In the genomic region with DNA sequence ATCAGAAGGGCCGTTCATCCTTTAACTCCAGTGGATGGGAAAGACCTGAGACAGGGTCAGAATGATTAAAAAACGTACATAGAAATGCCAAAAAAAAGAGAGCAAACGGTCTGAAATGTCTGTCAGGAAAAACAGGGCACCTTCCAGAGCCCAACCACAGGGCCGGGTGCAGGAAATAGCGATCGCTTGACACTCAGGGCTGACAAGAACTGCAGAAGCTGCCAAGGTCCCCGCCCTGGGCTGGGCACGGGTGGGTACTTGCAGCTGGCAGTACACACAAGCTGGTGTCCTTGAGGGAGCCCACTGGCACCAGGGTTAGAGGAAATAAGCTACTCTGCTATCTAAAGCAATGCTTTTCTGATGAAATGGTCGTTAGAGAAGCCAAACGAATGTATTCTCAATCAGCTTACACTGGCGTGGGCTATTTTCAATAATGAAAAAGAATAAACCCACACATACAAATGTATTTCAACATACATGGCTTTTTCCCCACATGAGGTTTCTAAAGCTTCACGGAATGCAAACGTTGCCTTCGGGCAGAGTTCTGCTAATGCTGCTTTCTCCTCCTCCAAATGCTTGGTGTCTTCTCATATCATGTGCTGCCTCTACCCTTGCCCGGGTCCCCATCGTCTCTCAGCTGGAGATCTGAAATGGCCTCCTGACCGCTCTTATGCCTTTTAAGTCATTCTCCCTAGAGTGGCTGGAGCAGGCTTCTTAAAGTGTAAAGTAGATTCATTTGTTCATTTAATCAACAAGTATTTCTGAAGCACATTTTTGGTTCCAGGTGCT, we compare ENCODE assay signal across 9 cellular contexts. TPM values are rescaled to one million over a fixed set of nuclear protein-coding genes. Genes with fewer than 3 reads are reported as not detected.
DNase-seq lines count a peak whose midpoint lies in the region; ATAC-seq, FAIRE-seq and TF ChIP-seq lines count a peak whose summit lies in the region.
"Had no signal": no experiment of that assay in that cellular context is flagged by ENCODE, and none has a peak within 500 bp of the region (broad histone marks: within the 10 kb centered on the region; RNA-seq: fewer than 3 reads in every experiment).

No MANE protein-coding gene starts in this region.

- H2AFZ ChIP-seq in endothelial cell of umbilical vein (ENCODE audit: low read depth, low read length) (peak overlapping the region; percentile 94), SK-N-SH (ENCODE audit: low read depth) (no peak overlapping the region; the same call in 1 of the 2 replicates)

- POLR2A ChIA-PET in endothelial cell of umbilical vein (lab: Charles Lee) (interaction anchor here (0.7 kb wide), 1 partner anchor 55 kb away, joined by 3 read pairs; no protein-coding TSS in a partner anchor), SK-N-SH (lab: Yijun Ruan, JAX) (no interaction called here)

- CTCF ChIA-PET in endothelial cell of umbilical vein (lab: Charles Lee), result interaction anchor here (0.5 to 3.3 kb wide), 11 partner anchors 9 to 844 kb away, joined by 3 to 26 read pairs (median 9); partner anchors contain the start of gene FRMD4B
- CTCF ChIA-PET in SK-N-SH (lab: Yijun Ruan, JAX), result interaction anchor here (0.8 to 2.1 kb wide), 4 partner anchors 11 to 64 kb away, joined by 3 to 6 read pairs (median 4); partner anchors contain the start of gene FRMD4B

- dilution Hi-C loops in endothelial cell of umbilical vein (cut with MboI; ENCODE audit: extremely low pct_ligation_motif_present, low sequenced_read_pairs), result no loop called here

- TF ChIP-seq RAD21 in SK-N-SH (IDR thresholded peaks at IDR 0.05; ENCODE audit: low read length), result no peak

- H3K4me1 ChIP-seq in endothelial cell of umbilical vein (ENCODE audit: control insufficient read depth, extremely low read depth, insufficient read depth, low read length) (peaks cover 31% of the 10 kb centered on the region), neutrophil (ENCODE audit: control insufficient read depth in 1 of 2, insufficient read depth in 1 of 2, low read depth in 1 of 2, low read length in 1 of 2) (peaks cover 13 to 35% of the 10 kb centered on the region in 2 experiments), SK-N-SH (ENCODE audit: control insufficient read depth in 1 of 2, insufficient read depth in 2 of 2, low read depth in 1 of 2, low read length in 1 of 2) (no peaks in the 10 kb centered on the region; a peak in 3 of 4 replicates)

- no TSS peak for BruUV-seq in endothelial cell of umbilical vein (replicated peaks; lab: Mats Ljungman, UMichigan)

- peaks cover 3% of the 10 kb centered on the region for H3F3A ChIP-seq in SK-N-SH (replicated peaks; ENCODE audit: insufficient read depth)

- TF ChIP-seq CTCF in endothelial cell of umbilical vein (IDR thresholded peaks at IDR 0.05; ENCODE audit: extremely low read depth in 1 of 2, insufficient read depth in 1 of 2, low read depth in 1 of 2, low read length in 2 of 2) (no peak), neutrophil (IDR thresholded peaks at IDR 0.05) (no peak), SK-N-SH (IDR thresholded peaks at IDR 0.05) (no peak)

- FAIRE-seq in endothelial cell of umbilical vein (lab: Jason Lieb, UNC), result peak; percentile 79

- H3K4me3 ChIP-seq in MG63, result peak overlapping the region; percentile 8; the same call in 1 of the 2 replicates
- peak overlapping the region in 1 of 3 experiments; percentile 35 for H3K4me3 ChIP-seq in endothelial cell of umbilical vein (replicated peaks in 1 of 3; ENCODE audit: insufficient read depth in 1 of 3, low read depth in 1 of 3, low read length in 3 of 3)
- peak overlapping the region in 1 of 2 experiments; percentile 19 for H3K4me3 ChIP-seq in neutrophil (ENCODE audit: low read depth in 1 of 2, low read length in 1 of 2)
- H3K4me3 ChIP-seq in SK-N-SH (ENCODE audit: low read depth in 2 of 2, low read length in 1 of 2), result no peak overlapping the region

- no peak for TF ChIP-seq POLR2A in endothelial cell of umbilical vein (IDR thresholded peaks at IDR 0.05; ENCODE audit: low read depth, low read length)

- H3K79me2 ChIP-seq in endothelial cell of umbilical vein (ENCODE audit: control insufficient read depth, insufficient read depth, low read length) (no peaks in the 10 kb centered on the region), SK-N-SH (ENCODE audit: insufficient read depth) (no peaks in the 10 kb centered on the region)

- no peak for TF ChIP-seq EP300 in SK-N-SH (IDR thresholded peaks at IDR 0.05; ENCODE audit: borderline replicate concordance in 1 of 2, low read depth in 1 of 2, low read length in 1 of 2)

- H3K9ac ChIP-seq in endothelial cell of umbilical vein (replicated peaks; ENCODE audit: extremely low read depth, insufficient read depth, low read length) (peak overlapping the region; percentile 77), SK-N-SH (no peak overlapping the region)

- H3K27me3 ChIP-seq in MG63 (no peaks in the 10 kb centered on the region), endothelial cell of umbilical vein (ENCODE audit: control insufficient read depth in 2 of 2, insufficient read depth in 2 of 2, low read length in 2 of 2) (no peaks in the 10 kb centered on the region), neutrophil (no peaks in the 10 kb centered on the region), SK-N-SH (ENCODE audit: insufficient read depth) (no peaks in the 10 kb centered on the region)

- H3K36me3 ChIP-seq in MG63, result no peaks in the 10 kb centered on the region
- no peaks in the 10 kb centered on the region for H3K36me3 ChIP-seq in endothelial cell of umbilical vein (ENCODE audit: control insufficient read depth in 2 of 2, extremely low read depth in 1 of 2, insufficient read depth in 2 of 2, low read length in 2 of 2)
- H3K36me3 ChIP-seq in neutrophil, result no peaks in the 10 kb centered on the region
- no peaks in the 10 kb centered on the region for H3K36me3 ChIP-seq in SK-N-SH (replicated peaks in 1 of 2; ENCODE audit: control insufficient read depth in 1 of 2, insufficient read depth in 2 of 2, low read length in 1 of 2)

- peak; percentile 12 to 46 for DNase-seq in AML-193 (lab: John Stamatoyannopoulos, UW)
- DNase-seq in MG63, result peak; percentile 87
- DNase-seq in endothelial cell of umbilical vein (ENCODE audit: low read depth, low spot score), result peak; percentile 66
- no peak for DNase-seq in GOT3 (lab: John Stamatoyannopoulos, UW)
- DNase-seq in SK-N-SH, result no peak
- DNase-seq: GF-D8 had no signal

- ATAC-seq in SK-N-SH treated with all-trans-retinoic acid at 6 μM for 48 hours (no peak), HG02588 (IDR thresholded peaks at IDR 0.05; ENCODE audit: unreplicated experiment) (no peak)

- WGBS in SK-N-SH (ENCODE audit: low lambda C conversion rate), result 85% methylated on average over 17 of the region's 17 CpGs

- H3K9me2 ChIP-seq in SK-N-SH, result no peaks in the 10 kb centered on the region

- no peaks in the 10 kb centered on the region for H3K9me1 ChIP-seq in endothelial cell of umbilical vein (replicated peaks; ENCODE audit: control insufficient read depth, extremely low read depth, insufficient read depth, low read length)

- intact Hi-C loops in endothelial cell of umbilical vein (cut with micrococcal nuclease), result loop anchor here (1.0 to 5.0 kb wide), 2 partner anchors 17 to 37 kb away; no protein-coding TSS in a partner anchor

- H4K20me1 ChIP-seq in endothelial cell of umbilical vein (replicated peaks; ENCODE audit: control insufficient read depth, extremely low read depth, insufficient read depth, low read length), result no peaks in the 10 kb centered on the region
- no peaks in the 10 kb centered on the region for H4K20me1 ChIP-seq in SK-N-SH (ENCODE audit: insufficient read depth)

- H3K9me3 ChIP-seq in MG63 (no peaks in the 10 kb centered on the region), endothelial cell of umbilical vein (replicated peaks; ENCODE audit: control insufficient read depth, insufficient read depth, low read length) (no peaks in the 10 kb centered on the region), neutrophil (no peaks in the 10 kb centered on the region), SK-N-SH (no peaks in the 10 kb centered on the region)

- H3K27ac ChIP-seq in endothelial cell of umbilical vein (ENCODE audit: insufficient read depth, low read depth, low read length), result peak overlapping the region; percentile 48
- peak overlapping the region; percentile 37 for H3K27ac ChIP-seq in neutrophil
- H3K27ac ChIP-seq in SK-N-SH (ENCODE audit: low read depth in 2 of 2, low read length in 1 of 2), result no peak overlapping the region; a peak in 1 of 4 replicates

- peak overlapping the region; percentile 87 for H3K4me2 ChIP-seq in endothelial cell of umbilical vein (ENCODE audit: insufficient read depth, low read length)
- H3K4me2 ChIP-seq in SK-N-SH, result no peak overlapping the region

TF ChIP-seq in endothelial cell of umbilical vein, 7 proteins besides CTCF, POLR2A, EP300 and RAD21 (continues in another document):
- peak; percentile 20 for TF ChIP-seq GATA2 (IDR thresholded peaks at IDR 0.05; ENCODE audit: insufficient read depth, insufficient read length, low read depth, low read length)
- TF ChIP-seq FOS (IDR thresholded peaks at IDR 0.05; ENCODE audit: borderline replicate concordance, insufficient read depth, low read length), result peak; percentile 69
- peak; percentile 51 for TF ChIP-seq POLR2AphosphoS5 (IDR thresholded peaks at IDR 0.05; ENCODE audit: insufficient read depth, low read depth, low read length)

TF ChIP-seq in SK-N-SH treated with all-trans-retinoic acid at 6 μM for 48 hours, 23 proteins besides CTCF, POLR2A, EP300 and RAD21 (continues in another document):
- TF ChIP-seq OSR1 (CRISPR knock-in tag; IDR thresholded peaks at IDR 0.05), result no peak
- no peak for TF ChIP-seq ZNF565 (CRISPR knock-in tag; conservative IDR thresholded peaks at IDR 0.05; ENCODE audit: low read depth)
- no peak for TF ChIP-seq SNAI2 (CRISPR knock-in tag; IDR thresholded peaks at IDR 0.05)
- TF ChIP-seq TOX (CRISPR knock-in tag; IDR thresholded peaks at IDR 0.05; ENCODE audit: borderline replicate concordance), result no peak

TF ChIP-seq in SK-N-SH, 30 proteins besides CTCF, POLR2A, EP300 and RAD21 (continues in another document):
- TF ChIP-seq ELF1 (IDR thresholded peaks at IDR 0.05) (no peak), NRF1 (IDR thresholded peaks at IDR 0.05; ENCODE audit: low read depth, low read length) (no peak), POLR2AphosphoS5 (IDR thresholded peaks at IDR 0.05; ENCODE audit: low read depth, low read length) (no peak), NFIC (IDR thresholded peaks at IDR 0.05; ENCODE audit: borderline replicate concordance) (no peak)

RNA-seq across cellular contexts. Expression of gene FRMD4B, which starts 15.5 kb away (rescaled TPM):
- 5.1 and 66.7 TPM in 2 replicates for total RNA-seq in MG63 (2014; rRNA removed; shearing (Covaris generic); ENCODE audit: low replicate concordance)
- total RNA-seq in endothelial cell of umbilical vein, result 77.7 and 89.7 TPM in 2 replicates
- polyA plus RNA-seq in endothelial cell of umbilical vein, result 58.4 and 66.4 TPM in 2 replicates
- 54.0 and 54.3 TPM in 2 replicates for polyA plus RNA-seq in endothelial cell of umbilical vein (2011; cell fraction: cytosol; rRNA removed)
- polyA plus RNA-seq in endothelial cell of umbilical vein (2011; cell fraction: nucleus; rRNA removed), result 187 and 208 TPM in 2 replicates
- polyA plus RNA-seq in endothelial cell of umbilical vein (2012), result 48.6 and 55.5 TPM in 2 replicates
- polyA minus RNA-seq in endothelial cell of umbilical vein, result 215 and 218 TPM in 2 replicates
- polyA minus RNA-seq in endothelial cell of umbilical vein (2011; cell fraction: cytosol; rRNA and poly(A)+ RNA removed), result 3.3 TPM
- 236 and 297 TPM in 2 replicates for polyA minus RNA-seq in endothelial cell of umbilical vein (2011; cell fraction: nucleus; rRNA and poly(A)+ RNA removed)
- 0.53 and 0.91 TPM in 2 replicates for polyA plus RNA-seq in SK-N-SH (2012; rRNA removed)
- polyA plus RNA-seq in SK-N-SH (2012; cell fraction: cytosol; rRNA removed), result 0.50 and 0.60 TPM in 2 replicates
- polyA plus RNA-seq in SK-N-SH (2012; cell fraction: nucleus; rRNA removed), result 0.82 and 0.85 TPM in 2 replicates

Comparison
In these comparisons a context has a peak if more than half of its experiments do, and no peak if none do; other contexts are left out.
1. DNase-seq: peak in AML-193 (2 of 2), MG63 (single experiment) and endothelial cell of umbilical vein (single experiment); none in GOT3 (single experiment) and SK-N-SH (single experiment).
2. H3K27ac ChIP-seq: peak in endothelial cell of umbilical vein (single experiment) and neutrophil (single experiment); none in SK-N-SH (0 of 2).